Comparison of ENCODE assay signal across 8 cellular contexts in the genomic region with DNA sequence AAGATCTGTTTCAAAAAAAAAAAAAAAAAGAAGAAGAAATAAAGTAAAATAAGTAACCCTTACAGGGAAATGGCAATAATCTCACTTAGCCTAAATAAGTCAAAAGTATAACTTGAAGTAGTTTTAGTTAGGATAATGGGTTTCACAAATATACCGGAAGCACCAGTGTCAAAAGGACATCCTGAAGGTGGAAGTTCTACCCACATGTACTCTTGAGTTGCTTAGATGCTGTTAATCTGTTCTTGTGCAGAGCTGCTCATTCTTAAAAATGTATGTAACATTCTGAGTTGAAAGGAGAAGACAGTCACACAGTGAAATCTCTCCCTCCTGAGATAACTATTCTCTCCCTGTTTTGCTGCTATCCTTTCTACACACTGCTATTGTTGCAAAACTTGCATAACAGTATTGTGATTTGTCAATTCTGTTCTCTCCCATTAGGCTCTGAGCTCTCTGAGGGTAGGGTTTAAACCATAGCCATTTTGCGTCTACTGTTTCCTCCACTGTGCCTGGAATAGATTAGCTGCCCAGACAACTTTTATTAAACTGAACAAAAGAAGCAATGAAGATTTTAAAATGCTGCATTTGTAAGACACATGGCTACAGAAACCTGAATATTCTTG. TPM values are rescaled to one million over a fixed set of nuclear protein-coding genes. Genes with fewer than 3 reads are reported as not detected.
DNase-seq lines count a peak whose midpoint lies in the region; ATAC-seq and TF ChIP-seq lines count a peak whose summit lies in the region.

No MANE protein-coding gene starts in this region.

- H3K27me3 ChIP-seq in CD8-positive, alpha-beta memory T cell (ENCODE audit: insufficient read depth, low read length, poor library complexity, severe bottlenecking): no peaks in the 10 kb centered on the region
- H3K27me3 ChIP-seq in adipocyte (replicated peaks; ENCODE audit: control insufficient read depth, insufficient read depth, low read length) (no peaks in the 10 kb centered on the region), neural progenitor cell (no peaks in the 10 kb centered on the region)

- peak overlapping the region in 5 of 8 donors; percentile 3 to 81 (median 48) for H3K27ac Mint-ChIP-seq in CD8-positive, alpha-beta memory T cell
- H3K27ac Mint-ChIP-seq in neural progenitor cell: peak overlapping the region; percentile 53

- H3K9ac ChIP-seq in adipocyte (ENCODE audit: low read length) (peak overlapping the region; percentile 3), neural progenitor cell (no peak overlapping the region)

- peaks cover 5% of the 10 kb centered on the region for H3F3A ChIP-seq in neural progenitor cell (ENCODE audit: low read depth)

- no peaks in the 10 kb centered on the region for H3K9me3 ChIP-seq in CD8-positive, alpha-beta memory T cell (ENCODE audit: low read length)
- H3K9me3 ChIP-seq in adipocyte (ENCODE audit: control insufficient read depth, low read length) (no peaks in the 10 kb centered on the region), neural progenitor cell (ENCODE audit: low read depth) (no peaks in the 10 kb centered on the region)

- no peak overlapping the region for H3K27ac ChIP-seq in CD8-positive, alpha-beta memory T cell (ENCODE audit: low read depth, low read length)
- no peak overlapping the region for H3K27ac ChIP-seq in neural progenitor cell

- no peak for ATAC-seq in GM21367 (IDR thresholded peaks at IDR 0.05; ENCODE audit: unreplicated experiment)

- H3K4me1 ChIP-seq in CD8-positive, alpha-beta memory T cell (ENCODE audit: insufficient read depth, low read length): peaks cover 3% of the 10 kb centered on the region
- H3K4me1 ChIP-seq in adipocyte (ENCODE audit: control insufficient read depth, insufficient read depth, low read length) (peaks cover 19% of the 10 kb centered on the region), neural progenitor cell (peaks cover 9% of the 10 kb centered on the region)

- H3K4me1 Mint-ChIP-seq in CD8-positive, alpha-beta memory T cell: peaks cover 14 to 28% (median 27%) of the 10 kb centered on the region in 3 donors
- peaks cover 22% of the 10 kb centered on the region for H3K4me1 Mint-ChIP-seq in neural progenitor cell

- peak overlapping the region; percentile 46 for H2AFZ ChIP-seq in neural progenitor cell (replicated peaks)

- no peaks in the 10 kb centered on the region for H3K79me2 ChIP-seq in neural progenitor cell (ENCODE audit: low read depth)

- no peak overlapping the region for H3K4me3 ChIP-seq in CD8-positive, alpha-beta memory T cell (ENCODE audit: low read length)
- H3K4me3 ChIP-seq in adipocyte (ENCODE audit: low read length) (no peak overlapping the region), neural progenitor cell (no peak overlapping the region)

- no peak for DNase-seq in CD8-positive, alpha-beta memory T cell
- peak; percentile 66 for DNase-seq in KG1 (lab: John Stamatoyannopoulos, UW)
- peak; percentile 67 for DNase-seq in adipocyte (ENCODE audit: low read depth)
- DNase-seq in neural progenitor cell (ENCODE audit: low spot score): no peak
- DNase-seq in stimulated activated CD4-positive, alpha-beta T cell treated with anti-CD3 and anti-CD28 coated beads, Interleukin-15, amount 100 ng/mL, for 24 hours: no peak
- DNase-seq in HuH-7.5 (ENCODE audit: low spot score): no peak
- no peak for DNase-seq in D341Med (ENCODE audit: low spot score)

- peak overlapping the region in 3 of 7 donors; percentile 2 to 44 (median 12) for H3K4me3 Mint-ChIP-seq in CD8-positive, alpha-beta memory T cell
- no peak overlapping the region for H3K4me3 Mint-ChIP-seq in neural progenitor cell

- peaks cover 0 to 8% of the 10 kb centered on the region in 2 donors for H3K27me3 Mint-ChIP-seq in CD8-positive, alpha-beta memory T cell
- no peaks in the 10 kb centered on the region for H3K27me3 Mint-ChIP-seq in neural progenitor cell (ENCODE audit: insufficient read depth, low read depth)

- no peak for TF ChIP-seq CTCF in neural progenitor cell (IDR thresholded peaks at IDR 0.05)

- POLR2A ChIA-PET in CD8-positive, alpha-beta memory T cell (lab: Charles Lee): interaction anchor here (1.2 kb wide), 1 partner anchor 9 kb away, joined by 3 read pairs; no protein-coding TSS in a partner anchor

- no peak overlapping the region for H3K4me2 ChIP-seq in neural progenitor cell

- CTCF ChIA-PET in CD8-positive, alpha-beta memory T cell (lab: Charles Lee): interaction anchor here (0.8 kb wide), 1 partner anchor 16 kb away, joined by 3 read pairs; no protein-coding TSS in a partner anchor

- H3K9me3 Mint-ChIP-seq in CD8-positive, alpha-beta memory T cell: no peaks in the 10 kb centered on the region
- H3K9me3 Mint-ChIP-seq in neural progenitor cell: no peaks in the 10 kb centered on the region

- no peaks in the 10 kb centered on the region for H4K20me1 ChIP-seq in neural progenitor cell (ENCODE audit: low read depth)

- H3K36me3 Mint-ChIP-seq in CD8-positive, alpha-beta memory T cell: no peaks in the 10 kb centered on the region
- no peaks in the 10 kb centered on the region for H3K36me3 Mint-ChIP-seq in neural progenitor cell

- H3K36me3 ChIP-seq in CD8-positive, alpha-beta memory T cell (ENCODE audit: insufficient read depth, low read length): no peaks in the 10 kb centered on the region
- H3K36me3 ChIP-seq in adipocyte (ENCODE audit: control insufficient read depth, insufficient read depth, low read length, severe bottlenecking): no peaks in the 10 kb centered on the region
- H3K36me3 ChIP-seq in neural progenitor cell: no peaks in the 10 kb centered on the region

RNA-seq across cellular contexts. Expression of a gene that starts 11.1 kb away (rescaled TPM):
- 1 to 10 TPM; 3.7 to 4.0 TPM for total RNA-seq in CD8-positive, alpha-beta memory T cell
- 23.9 TPM for polyA plus RNA-seq in CD8-positive, alpha-beta memory T cell
- 214 and 366 TPM in 2 replicates for total RNA-seq in neural progenitor cell (ENCODE audit: low replicate concordance)

Comparison
In these comparisons a context has a peak if more than half of its experiments do, and no peak if none do; other contexts are left out.
1. DNase-seq: peak in KG1 (single experiment) and adipocyte (single experiment); none in CD8-positive, alpha-beta memory T cell (0 of 5), neural progenitor cell (single experiment), stimulated activated CD4-positive, alpha-beta T cell treated with anti-CD3 and anti-CD28 coated beads, Interleukin-15, amount 100 ng/mL, for 24 hours (single experiment), HuH-7.5 (single experiment) and D341Med (single experiment).
2. RNA of a gene that starts 11.1 kb away (total RNA-seq): 214 to 366 TPM in neural progenitor cell; 3.7 to 4.0 TPM in CD8-positive, alpha-beta memory T cell; every median in the first group is over 10 times any median in the second.